In genomic region chr15:40595219-40595618, GRCh38 we compare ENCODE assay signal across 2 cellular contexts.
TF ChIP-seq lines count a peak whose summit lies in the region.

No MANE protein-coding gene starts in this region.

TF ChIP-seq in HEK293T, 16 proteins besides CTCF, POLR2A, EP300 and RAD21:
- TF ChIP-seq CTBP1 (IDR thresholded peaks at IDR 0.05; ENCODE audit: borderline replicate concordance) (no peak), PKNOX1 (IDR thresholded peaks at IDR 0.05) (peak; percentile 64)

TF ChIP-seq in HepG2, 621 proteins besides CTCF, POLR2A, EP300 and RAD21:
- TF ChIP-seq FOSL2 (CRISPR knock-in tag; IDR thresholded peaks at IDR 0.05) = no peak
- no peak for TF ChIP-seq ZFP41 (CRISPR knock-in tag; IDR thresholded peaks at IDR 0.05; ENCODE audit: borderline replicate concordance)
- TF ChIP-seq NFYC (CRISPR knock-in tag; IDR thresholded peaks at IDR 0.05) = no peak
- no peak for TF ChIP-seq POLR2AphosphoS5 (IDR thresholded peaks at IDR 0.05; ENCODE audit: low read depth, low read length)
- TF ChIP-seq LRRFIP1 (CRISPR knock-in tag; conservative IDR thresholded peaks at IDR 0.05) = no peak
